In genomic region chr2:109067829-109068152, GRCh38 we compare ENCODE assay signal across 24 cellular contexts.
"Had no signal": no experiment of that assay in that cellular context is flagged by ENCODE, and none has a peak within 500 bp of the region (broad histone marks: within the 10 kb centered on the region; RNA-seq: fewer than 3 reads in every experiment).

No MANE protein-coding gene starts in this region.

- H3K9me3 Mint-ChIP-seq: activated CD4-positive, alpha-beta memory T cell treated with anti-CD3 and anti-CD28 coated beads, Interleukin-2, amount 10 ng/mL, durations not matched to agents 7 days and 5 days; activated T-cell treated with anti-CD3 and anti-CD28 coated beads, Interleukin-2, amount 50 U/mL, for 24 hours; central memory CD8-positive, alpha-beta T cell; immature natural killer cell; T-helper 2 cell treated with Interferon-gamma antibody and Interleukin-4, amounts not matched to agents 5 μg/mL and 100 μg/mL, for 36 hours; WTC11 had no signal

- ATAC-seq: activated naive CD8-positive, alpha-beta T cell treated with anti-CD3 and anti-CD28 coated beads, Interleukin-2, amount 50 U/mL, for 24 hours; esophagus mucosa; gastroesophageal sphincter; heart right ventricle; naive thymus-derived CD8-positive, alpha-beta T cell; stimulated activated naive CD8-positive, alpha-beta T cell treated with anti-CD3 and anti-CD28 coated beads, Interleukin-15, Interleukin-2, amounts not matched to agents 100 U/mL and 50 U/mL, for 24 hours; WTC11 had no signal

- H3K9me3 ChIP-seq: vagina had no signal

- H3K4me1 ChIP-seq: vagina had no signal

- DNase-seq: activated CD4-positive, alpha-beta memory T cell treated with anti-CD3 and anti-CD28 coated beads, Interleukin-2, amount 10 ng/mL, durations not matched to agents 7 days and 5 days; activated CD4-positive, alpha-beta T cell treated with anti-CD3 and anti-CD28 coated beads for 48 hours; activated naive CD4-positive, alpha-beta T cell treated with anti-CD3 and anti-CD28 coated beads, Interleukin-2, amount 10 ng/mL, durations not matched to agents 7 days and 5 days; activated naive CD8-positive, alpha-beta T cell treated with anti-CD3 and anti-CD28 coated beads, Interleukin-2, amount 50 U/mL, for 24 hours; activated T-cell treated with anti-CD3 and anti-CD28 coated beads, Interleukin-2, amount 50 U/mL, for 24 hours; brain microvascular endothelial cell; effector CD4-positive, alpha-beta T cell; heart right ventricle; immature natural killer cell; kidney glomerular epithelial cell; naive thymus-derived CD8-positive, alpha-beta T cell; retina; stimulated activated CD4-positive, alpha-beta T cell treated with anti-CD3 and anti-CD28 coated beads, Interleukin-2, amount 100 ng/mL, for 24 hours; stimulated activated naive CD8-positive, alpha-beta T cell treated with anti-CD3 and anti-CD28 coated beads, Interleukin-15, Interleukin-2, amounts not matched to agents 100 U/mL and 50 U/mL, for 24 hours; trophoblast cell had no signal

- H3K36me3 ChIP-seq: brain microvascular endothelial cell, gastroesophageal sphincter, heart right ventricle, vagina had no signal

- H3K4me1 Mint-ChIP-seq: activated CD4-positive, alpha-beta memory T cell treated with anti-CD3 and anti-CD28 coated beads, Interleukin-2, amount 10 ng/mL, durations not matched to agents 7 days and 5 days; central memory CD8-positive, alpha-beta T cell; immature natural killer cell; memory B cell had no signal

- FAIRE-seq: TTC549 had no signal

- H3K27me3 ChIP-seq: gastroesophageal sphincter, vagina had no signal

- H3K4me3 Mint-ChIP-seq: activated CD4-positive, alpha-beta memory T cell treated with anti-CD3 and anti-CD28 coated beads, Interleukin-2, amount 10 ng/mL, durations not matched to agents 7 days and 5 days; activated naive CD4-positive, alpha-beta T cell treated with anti-CD3 and anti-CD28 coated beads, Interleukin-2, amount 10 ng/mL, durations not matched to agents 7 days and 5 days; activated naive CD8-positive, alpha-beta T cell treated with anti-CD3 and anti-CD28 coated beads, Interleukin-2, amount 50 U/mL, for 24 hours; activated T-cell treated with anti-CD3 and anti-CD28 coated beads, Interleukin-2, amount 50 U/mL, for 24 hours; central memory CD8-positive, alpha-beta T cell; immature natural killer cell; memory B cell; naive thymus-derived CD8-positive, alpha-beta T cell; T-helper 2 cell treated with Interferon-gamma antibody and Interleukin-4, amounts not matched to agents 5 μg/mL and 100 μg/mL, for 36 hours; WTC11 had no signal

- H3K27ac ChIP-seq: brain microvascular endothelial cell, coronary artery, gastroesophageal sphincter, heart right ventricle, vagina had no signal

- H3K27ac Mint-ChIP-seq: activated CD4-positive, alpha-beta memory T cell treated with anti-CD3 and anti-CD28 coated beads, Interleukin-2, amount 10 ng/mL, durations not matched to agents 7 days and 5 days; activated naive CD4-positive, alpha-beta T cell treated with anti-CD3 and anti-CD28 coated beads, Interleukin-2, amount 10 ng/mL, durations not matched to agents 7 days and 5 days; activated naive CD8-positive, alpha-beta T cell treated with anti-CD3 and anti-CD28 coated beads, Interleukin-2, amount 50 U/mL, for 24 hours; activated T-cell treated with anti-CD3 and anti-CD28 coated beads, Interleukin-2, amount 50 U/mL, for 24 hours; immature natural killer cell; memory B cell; T-helper 2 cell treated with Interferon-gamma antibody and Interleukin-4, amounts not matched to agents 5 μg/mL and 100 μg/mL, for 36 hours; WTC11 had no signal

- H3K4me3 ChIP-seq: coronary artery, gastroesophageal sphincter, heart right ventricle, vagina had no signal

- H3K27me3 Mint-ChIP-seq: activated CD4-positive, alpha-beta memory T cell treated with anti-CD3 and anti-CD28 coated beads, Interleukin-2, amount 10 ng/mL, durations not matched to agents 7 days and 5 days; activated naive CD8-positive, alpha-beta T cell treated with anti-CD3 and anti-CD28 coated beads, Interleukin-2, amount 50 U/mL, for 24 hours; activated T-cell treated with anti-CD3 and anti-CD28 coated beads, Interleukin-2, amount 50 U/mL, for 24 hours had no signal

- H3K36me3 Mint-ChIP-seq: activated naive CD4-positive, alpha-beta T cell treated with anti-CD3 and anti-CD28 coated beads, Interleukin-2, amount 10 ng/mL, durations not matched to agents 7 days and 5 days; immature natural killer cell; memory B cell; WTC11 had no signal
